27 cellular contexts compared by ENCODE assay signal in genomic region chr6:139341060-139341459, GRCh38.
DNase-seq lines count a peak whose midpoint lies in the region; TF ChIP-seq lines count a peak whose summit lies in the region.
"Had no signal": no experiment of that assay in that cellular context is flagged by ENCODE, and none has a peak within 500 bp of the region (broad histone marks: within the 10 kb centered on the region; RNA-seq: fewer than 3 reads in every experiment).

No MANE protein-coding gene starts in this region.

- CTCF ChIA-PET in HEK293 (lab: Yijun Ruan, JAX) = interaction anchor here (1.0 kb wide), 1 partner anchor 28 kb away, joined by 3 read pairs; no protein-coding TSS in a partner anchor

- no peak for DNase-seq in NCI-H2227 (lab: John Stamatoyannopoulos, UW; ENCODE audit: unreplicated experiment)
- DNase-seq: 8988T; ACHN; AML-193; BE2C; C1 segment of cervical spinal cord; Caco-2; Calu3; CD4-positive, alpha-beta memory T cell; CD4-positive, alpha-beta T cell; CD4-positive, CD25-positive, alpha-beta regulatory T cell; CD8-positive, alpha-beta memory T cell; CD8-positive, alpha-beta T cell; COR-L47; DMS 273 treated with DMSO at 0.1 percent for 48 hours; DMS153; DMS53; DMS79; DMS79 treated with DMSO at 0.1 percent for 48 hours; DND-41; EL had no signal

- no peak overlapping the region for H3K4me3 ChIP-seq in HEK293 (ENCODE audit: low read depth, low read length)
- H3K4me3 ChIP-seq: A549; BLaER1; BLaER1 treated with 17β-estradiol and CSF1 and Interleukin-3, amounts not matched to agents 10 nM and 100 nM had no signal

- no peaks in the 10 kb centered on the region for H3K9me3 ChIP-seq in HEK293 (ENCODE audit: control insufficient read depth, insufficient read depth, low read depth, low read length)
- H3K9me3 ChIP-seq: A549, BE2C, Caco-2 had no signal

- no peak for TF ChIP-seq CTCF in HEK293 (tag by site-specific recombination; IDR thresholded peaks at IDR 0.05)

- no peaks in the 10 kb centered on the region for H3K4me1 ChIP-seq in HEK293 (ENCODE audit: control insufficient read depth, insufficient read depth, low read length)
- H3K4me1 ChIP-seq: A549, BE2C, Caco-2 had no signal

- POLR2A ChIA-PET in HEK293 (lab: Yijun Ruan, JAX) = no interaction called here

- no peaks in the 10 kb centered on the region for H3K36me3 ChIP-seq in HEK293 (ENCODE audit: control insufficient read depth in 2 of 2, insufficient read depth in 1 of 2, low read length in 2 of 2)
- H3K36me3 ChIP-seq: BE2C; BLaER1; BLaER1 treated with 17β-estradiol and CSF1 and Interleukin-3, amounts not matched to agents 10 nM and 100 nM had no signal

- H3K27ac ChIP-seq in HEK293 (ENCODE audit: extremely low read depth, low read depth, low read length) = no peak overlapping the region
- H3K27ac ChIP-seq: 22Rv1; A549; BLaER1; BLaER1 treated with 17β-estradiol and CSF1 and Interleukin-3, amounts not matched to agents 10 nM and 100 nM; C4-2B had no signal

TF ChIP-seq in HEK293, 187 proteins besides CTCF, POLR2A, EP300 and RAD21:
- peak; percentile 19 for TF ChIP-seq SETDB1 (IDR thresholded peaks at IDR 0.05; ENCODE audit: insufficient read length, low read length)
- TF ChIP-seq ZNF558 (tag by site-specific recombination; IDR thresholded peaks at IDR 0.05) = peak; percentile 95
- no peak for TF ChIP-seq GLI4 (tag by site-specific recombination; IDR thresholded peaks at IDR 0.05)
